ENCODE assay signal across 20 cellular contexts in the genomic region with DNA sequence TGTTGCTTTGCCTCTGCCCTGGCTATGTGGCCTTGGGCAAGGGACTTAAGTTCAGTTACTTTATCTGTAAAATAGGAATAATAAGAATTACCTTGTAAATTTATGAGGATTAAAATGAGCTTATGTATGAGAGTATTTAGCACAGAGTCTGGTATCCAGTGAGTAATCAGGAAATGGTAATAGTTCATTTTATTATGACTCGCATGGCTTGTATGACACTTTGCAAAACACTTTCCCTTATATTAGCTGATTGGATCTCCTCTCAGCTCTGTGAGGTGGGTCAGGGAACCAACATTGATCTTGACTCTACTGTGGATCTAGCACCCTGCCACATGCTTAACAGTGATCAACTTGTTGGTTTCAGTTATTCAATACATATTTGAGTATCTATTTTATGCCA. TPM values are rescaled to one million over a fixed set of nuclear protein-coding genes. Genes with fewer than 3 reads are reported as not detected.
A peak's percentile ranks its signal among the peaks of the same experiment; 100 is the strongest.
DNase-seq lines count a peak whose midpoint lies in the region; ATAC-seq, FAIRE-seq and TF ChIP-seq lines count a peak whose summit lies in the region.
"Had no signal": no experiment of that assay in that cellular context is flagged by ENCODE, and none has a peak within 500 bp of the region (broad histone marks: within the 10 kb centered on the region; RNA-seq: fewer than 3 reads in every experiment).

No MANE protein-coding gene starts in this region.

- H3K4me1 ChIP-seq in endothelial cell of umbilical vein (ENCODE audit: control insufficient read depth, extremely low read depth, insufficient read depth, low read length) (no peaks in the 10 kb centered on the region), prostate gland (replicated peaks) (no peaks in the 10 kb centered on the region)
- H3K4me1 ChIP-seq: ascending aorta had no signal

- H3K36me3 ChIP-seq in BJ (ENCODE audit: control insufficient read depth, insufficient read depth, low read length) (no peaks in the 10 kb centered on the region), endothelial cell of umbilical vein (ENCODE audit: control insufficient read depth in 2 of 2, extremely low read depth in 1 of 2, insufficient read depth in 2 of 2, low read length in 2 of 2) (no peaks in the 10 kb centered on the region), prostate gland (no peaks in the 10 kb centered on the region)
- H3K36me3 ChIP-seq: ascending aorta had no signal

- no peak overlapping the region for H3K4me2 ChIP-seq in endothelial cell of umbilical vein (ENCODE audit: insufficient read depth, low read length)
- H3K4me2 ChIP-seq: KMS-11 had no signal

- no peaks in the 10 kb centered on the region for H4K20me1 ChIP-seq in endothelial cell of umbilical vein (replicated peaks; ENCODE audit: control insufficient read depth, extremely low read depth, insufficient read depth, low read length)

- WGBS in prostate gland: 64% methylated on average over 1 of the region's 1 CpG

- H3K4me3 ChIP-seq in BJ (ENCODE audit: low read depth, low read length) (no peak overlapping the region), endothelial cell of umbilical vein (replicated peaks in 1 of 3; ENCODE audit: insufficient read depth in 1 of 3, low read depth in 1 of 3, low read length in 3 of 3) (no peak overlapping the region), prostate gland (no peak overlapping the region)
- H3K4me3 ChIP-seq: ascending aorta had no signal

- FAIRE-seq in endothelial cell of umbilical vein (lab: Jason Lieb, UNC): no peak
- FAIRE-seq: frontal cortex had no signal

- ATAC-seq in omental fat pad (ENCODE audit: low FRiP score) (peak; percentile 59), GM21529 (IDR thresholded peaks at IDR 0.05; ENCODE audit: unreplicated experiment) (no peak)
- ATAC-seq: activated CD8-positive, alpha-beta memory T cell treated with anti-CD3 and anti-CD28 coated beads, Interleukin-2, amount 10 ng/mL, durations not matched to agents 7 days and 5 days; right cardiac atrium had no signal

- no peak for TF ChIP-seq CTCF in BJ (IDR thresholded peaks at IDR 0.05; ENCODE audit: insufficient read depth, low read depth, low read length)
- no peak for TF ChIP-seq CTCF in endothelial cell of umbilical vein (IDR thresholded peaks at IDR 0.05; ENCODE audit: extremely low read depth in 1 of 2, insufficient read depth in 1 of 2, low read depth in 1 of 2, low read length in 2 of 2)
- no peak for TF ChIP-seq CTCF in omental fat pad (IDR thresholded peaks at IDR 0.05)
- TF ChIP-seq CTCF in prostate gland (IDR thresholded peaks at IDR 0.05): no peak

- DNase-seq in BJ (ENCODE audit: low read depth): peak; percentile 9
- DNase-seq in LoVo (ENCODE audit: low spot score): peak; percentile 19
- DNase-seq in endothelial cell of umbilical vein (ENCODE audit: low read depth, low spot score): peak; percentile 27
- DNase-seq in omental fat pad (ENCODE audit: low spot score): no peak
- no peak for DNase-seq in glomerular visceral epithelial cell (ENCODE audit: extremely low spot score)
- no peak for DNase-seq in activated CD8-positive, alpha-beta memory T cell treated with anti-CD3 and anti-CD28 coated beads, Interleukin-2, amount 50 U/mL, for 48 hours
- no peak for DNase-seq in prostate gland (ENCODE audit: low spot score)
- DNase-seq: activated CD4-positive, CD25-positive, alpha-beta regulatory T cell; activated CD8-positive, alpha-beta memory T cell treated with anti-CD3 and anti-CD28 coated beads, Interleukin-2, amount 10 ng/mL, durations not matched to agents 7 days and 5 days; activated gamma-delta T cell treated with Interleukin-2 at 50 U/mL for 16 hours; COR-L47; GDM1; NCI-H1092; NCI-H2081 treated with DMSO at 0.1 percent for 48 hours; NCI-H524; right cardiac atrium had no signal

- no peaks in the 10 kb centered on the region for H3K27me3 ChIP-seq in BJ (ENCODE audit: control insufficient read depth, insufficient read depth, low read length)
- H3K27me3 ChIP-seq in endothelial cell of umbilical vein (ENCODE audit: control insufficient read depth in 2 of 2, insufficient read depth in 2 of 2, low read length in 2 of 2): no peaks in the 10 kb centered on the region
- H3K27me3 ChIP-seq in prostate gland (replicated peaks; ENCODE audit: insufficient read depth): no peaks in the 10 kb centered on the region
- H3K27me3 ChIP-seq: ascending aorta had no signal

- H3K9ac ChIP-seq in endothelial cell of umbilical vein (replicated peaks; ENCODE audit: extremely low read depth, insufficient read depth, low read length): no peak overlapping the region
- H3K9ac ChIP-seq: KMS-11 had no signal

- H2AFZ ChIP-seq in endothelial cell of umbilical vein (ENCODE audit: low read depth, low read length): no peak overlapping the region

- dilution Hi-C loops in endothelial cell of umbilical vein (cut with MboI; ENCODE audit: extremely low pct_ligation_motif_present, low sequenced_read_pairs): no loop called here

- intact Hi-C loops in endothelial cell of umbilical vein (cut with micrococcal nuclease): no loop called here
- intact Hi-C loops in prostate gland (cut with DNase I): no loop called here

- no peaks in the 10 kb centered on the region for H3K9me1 ChIP-seq in endothelial cell of umbilical vein (replicated peaks; ENCODE audit: control insufficient read depth, extremely low read depth, insufficient read depth, low read length)

- H3K9me3 ChIP-seq in endothelial cell of umbilical vein (replicated peaks; ENCODE audit: control insufficient read depth, insufficient read depth, low read length): no peaks in the 10 kb centered on the region
- H3K9me3 ChIP-seq in prostate gland: no peaks in the 10 kb centered on the region
- H3K9me3 ChIP-seq: ascending aorta had no signal

- CTCF ChIA-PET in BJ (lab: Yijun Ruan, JAX) (interaction anchor here (1.0 to 1.5 kb wide), 2 partner anchors 46 to 163 kb away, joined by 3 to 4 read pairs; no protein-coding TSS in a partner anchor), endothelial cell of umbilical vein (lab: Charles Lee) (interaction anchor here (0.7 to 1.4 kb wide), 2 partner anchors 11 to 211 kb away, joined by 4 to 5 read pairs; no protein-coding TSS in a partner anchor)

- POLR2A ChIA-PET in BJ (lab: Charles Lee) (no interaction called here), endothelial cell of umbilical vein (lab: Charles Lee) (no interaction called here)

- no TSS peak for BruUV-seq in endothelial cell of umbilical vein (replicated peaks; lab: Mats Ljungman, UMichigan)

- no peaks in the 10 kb centered on the region for H3K79me2 ChIP-seq in endothelial cell of umbilical vein (ENCODE audit: control insufficient read depth, insufficient read depth, low read length)

- TF ChIP-seq POLR2A in endothelial cell of umbilical vein (IDR thresholded peaks at IDR 0.05; ENCODE audit: low read depth, low read length) (no peak), prostate gland (IDR thresholded peaks at IDR 0.05) (no peak)

- H3K27ac ChIP-seq in endothelial cell of umbilical vein (ENCODE audit: insufficient read depth, low read depth, low read length) (no peak overlapping the region), prostate gland (peak overlapping the region in 1 of 2 donors; percentile 46)
- H3K27ac ChIP-seq: ascending aorta, KMS-11 had no signal

TF ChIP-seq in endothelial cell of umbilical vein, 7 proteins besides CTCF, POLR2A, EP300 and RAD21:
- no peak for TF ChIP-seq JUN (IDR thresholded peaks at IDR 0.05; ENCODE audit: borderline replicate concordance, insufficient read depth, insufficient read length, low read depth)
- no peak for TF ChIP-seq EZH2 (IDR thresholded peaks at IDR 0.05; ENCODE audit: borderline replicate concordance, low read depth, low read length, severe bottlenecking)
- TF ChIP-seq, protein P1, sequence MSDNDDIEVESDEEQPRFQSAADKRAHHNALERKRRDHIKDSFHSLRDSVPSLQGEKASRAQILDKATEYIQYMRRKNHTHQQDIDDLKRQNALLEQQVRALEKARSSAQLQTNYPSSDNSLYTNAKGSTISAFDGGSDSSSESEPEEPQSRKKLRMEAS (IDR thresholded peaks at IDR 0.05; ENCODE audit: insufficient read depth, insufficient read length): no peak
- TF ChIP-seq GATA2 (IDR thresholded peaks at IDR 0.05; ENCODE audit: insufficient read depth, insufficient read length, low read depth, low read length): no peak
- no peak for TF ChIP-seq MYC (IDR thresholded peaks at IDR 0.05; ENCODE audit: low read depth, low read length)
- TF ChIP-seq FOS (IDR thresholded peaks at IDR 0.05; ENCODE audit: borderline replicate concordance, insufficient read depth, low read length): no peak
- no peak for TF ChIP-seq POLR2AphosphoS5 (IDR thresholded peaks at IDR 0.05; ENCODE audit: insufficient read depth, low read depth, low read length)
TF ChIP-seq in endothelial cell of umbilical vein: peak in this region for 0.

RNA-seq across cellular contexts. Expression of a gene that starts 8.3 kb away (rescaled TPM):
- polyA plus RNA-seq in BJ (2011; rRNA removed): 0.39 and 1.1 TPM in 2 replicates
- polyA minus RNA-seq in BJ (2011; rRNA and poly(A)+ RNA removed): 0.62 and 1.4 TPM in 2 replicates
- 0.28 TPM in 1 of 2 replicates, not detected in the other for total RNA-seq in endothelial cell of umbilical vein
- polyA plus RNA-seq in endothelial cell of umbilical vein: 0.03 TPM in 1 of 2 replicates, not detected in the other
- polyA plus RNA-seq in endothelial cell of umbilical vein (2011; cell fraction: cytosol; rRNA removed): not detected in 2 replicates
- polyA plus RNA-seq in endothelial cell of umbilical vein (2011; cell fraction: nucleus; rRNA removed): 0.18 TPM in 1 of 2 replicates, not detected in the other
- not detected in 2 replicates for polyA plus RNA-seq in endothelial cell of umbilical vein (2012)
- not detected in 2 replicates for polyA minus RNA-seq in endothelial cell of umbilical vein
- polyA minus RNA-seq in endothelial cell of umbilical vein (2011; cell fraction: cytosol; rRNA and poly(A)+ RNA removed): not detected
- polyA minus RNA-seq in endothelial cell of umbilical vein (2011; cell fraction: nucleus; rRNA and poly(A)+ RNA removed): not detected in 2 replicates
- 10 to 100 TPM in 2 of 4 donors, 1 to 10 TPM in 1, not detected in 1; 8.3 to 22.4 (median 11.5) TPM for total RNA-seq in omental fat pad
- total RNA-seq in prostate gland: 10 to 100 TPM; 30.0 to 98.5 TPM
- total RNA-seq: ascending aorta had no signal

Comparison
In these comparisons a context has a peak if more than half of its experiments do, and no peak if none do; other contexts are left out.
1. DNase-seq: peak in BJ (single experiment), LoVo (single experiment) and endothelial cell of umbilical vein (single experiment); none in omental fat pad (single experiment), glomerular visceral epithelial cell (single experiment), activated CD8-positive, alpha-beta memory T cell treated with anti-CD3 and anti-CD28 coated beads, Interleukin-2, amount 50 U/mL, for 48 hours (single experiment) and prostate gland (single experiment).